23 cellular contexts compared by ENCODE assay signal in the genomic region with DNA sequence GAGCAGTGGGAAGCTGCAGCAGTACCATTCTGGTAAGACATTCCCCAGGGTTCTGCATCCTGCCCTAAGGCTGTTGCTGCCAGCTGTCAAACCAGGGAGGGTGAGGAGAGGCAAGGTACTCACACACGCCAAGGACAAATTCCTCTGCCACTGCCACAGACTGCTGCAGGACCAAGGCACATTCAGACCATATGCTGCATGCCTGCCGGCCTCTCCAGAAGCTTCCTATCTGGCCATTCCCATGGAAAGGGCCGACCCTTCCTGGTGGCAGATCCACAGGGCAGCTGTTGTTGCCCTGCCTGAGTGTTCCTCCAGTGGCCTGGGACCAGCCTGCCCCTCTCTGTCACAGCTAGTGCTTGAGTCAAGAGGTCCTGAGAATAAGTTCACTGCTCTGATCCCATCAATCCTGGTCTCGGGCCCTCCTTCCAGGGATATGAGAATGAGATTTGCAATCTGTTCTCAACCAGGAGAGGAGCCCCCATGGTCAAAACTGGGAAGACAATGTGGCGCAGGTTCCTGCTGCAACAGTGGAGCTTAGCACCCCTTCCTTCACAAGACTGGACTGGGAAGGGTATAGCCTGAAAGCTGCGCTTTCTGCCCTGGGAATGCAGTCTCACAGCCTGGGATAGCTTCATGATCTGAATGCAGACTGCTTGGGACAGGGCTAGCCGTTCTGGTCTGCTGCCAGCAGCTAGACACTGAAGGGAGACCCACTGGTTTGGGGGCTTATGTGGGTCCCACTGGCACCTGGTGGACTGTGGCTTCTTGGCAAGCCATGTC.
DNase-seq lines count a peak whose midpoint lies in the region; ATAC-seq, FAIRE-seq and TF ChIP-seq lines count a peak whose summit lies in the region.
"Had no signal": no experiment of that assay in that cellular context is flagged by ENCODE, and none has a peak within 500 bp of the region (broad histone marks: within the 10 kb centered on the region; RNA-seq: fewer than 3 reads in every experiment).

No MANE protein-coding gene starts in this region.

- no peak overlapping the region for H3K4me3 ChIP-seq in H1 (ENCODE audit: extremely low read depth in 1 of 4, insufficient read depth in 2 of 4, low read depth in 3 of 4, low read length in 4 of 4)
- H3K4me3 ChIP-seq in CD8-positive, alpha-beta memory T cell (ENCODE audit: low read length): no peak overlapping the region
- H3K4me3 ChIP-seq: GM23248, Peyer's patch, SJSA1 had no signal

- no peak overlapping the region for H3K18ac ChIP-seq in H1 (ENCODE audit: extremely low read depth, low read length)

- H3K4me1 Mint-ChIP-seq in CD8-positive, alpha-beta memory T cell: no peaks in the 10 kb centered on the region
- H3K4me1 Mint-ChIP-seq: B cell, CD14-positive monocyte had no signal

- TF ChIP-seq EP300 in H1 (IDR thresholded peaks at IDR 0.05; ENCODE audit: borderline replicate concordance in 1 of 2, low read depth in 2 of 2, low read length in 2 of 2): no peak

- H3K56ac ChIP-seq in H1 (replicated peaks; ENCODE audit: insufficient read length, low read depth, low read length): no peak overlapping the region

- ATAC-seq in HG02571 (IDR thresholded peaks at IDR 0.05; ENCODE audit: unreplicated experiment): no peak
- ATAC-seq: HepG2 had no signal

- H3K4me3 Mint-ChIP-seq in CD8-positive, alpha-beta memory T cell: no peak overlapping the region
- H3K4me3 Mint-ChIP-seq: B cell, CD14-positive monocyte had no signal

- H2AK5ac ChIP-seq in H1 (ENCODE audit: low read depth, low read length): no peak overlapping the region

- no peaks in the 10 kb centered on the region for H3K27me3 ChIP-seq in H1 (replicated peaks in 1 of 4; ENCODE audit: control insufficient read depth in 3 of 4, extremely low read depth in 1 of 4, insufficient read depth in 3 of 4, low read length in 3 of 4)
- H3K27me3 ChIP-seq in CD8-positive, alpha-beta memory T cell (ENCODE audit: insufficient read depth, low read length, poor library complexity, severe bottlenecking): no peaks in the 10 kb centered on the region
- H3K27me3 ChIP-seq: Peyer's patch, SJSA1 had no signal

- DNase-seq in DMS 273 (lab: John Stamatoyannopoulos, UW; ENCODE audit: unreplicated experiment) (peak; percentile 11), DMS 273 treated with DMSO at 0.1 percent for 48 hours (lab: John Stamatoyannopoulos, UW) (no peak), NCI-H524 treated with DMSO at 0.1 percent for 48 hours (lab: John Stamatoyannopoulos, UW) (peak; percentile 20), H1 (ENCODE audit: low read depth in 1 of 2, low spot score in 2 of 2) (no peak), mesenteric fat pad (ENCODE audit: low spot score) (peak; percentile 74), SHP77 (lab: John Stamatoyannopoulos, UW) (no peak)
- no peak for DNase-seq in CD8-positive, alpha-beta memory T cell
- DNase-seq: Calu3, GM23248, HCEC 1CT, Karpas-422, NCI-H1092, NCI-H1417 treated with DMSO at 0.1 percent for 48 hours, NCI-H187, NCI-H2081 treated with DMSO at 0.1 percent for 48 hours, Peyer's patch had no signal

- no peaks in the 10 kb centered on the region for H3K4me1 ChIP-seq in H1 (replicated peaks in 1 of 4; ENCODE audit: control insufficient read depth in 3 of 4, insufficient read depth in 4 of 4, low read length in 3 of 4)
- no peaks in the 10 kb centered on the region for H3K4me1 ChIP-seq in CD8-positive, alpha-beta memory T cell (ENCODE audit: insufficient read depth, low read length)
- H3K4me1 ChIP-seq: Peyer's patch, SJSA1 had no signal

- no peaks in the 10 kb centered on the region for H3K27me3 Mint-ChIP-seq in CD8-positive, alpha-beta memory T cell
- H3K27me3 Mint-ChIP-seq: B cell had no signal

- no peaks in the 10 kb centered on the region for H3K79me2 ChIP-seq in H1 (ENCODE audit: control insufficient read depth in 1 of 2, insufficient read depth in 2 of 2, low read length in 2 of 2)

- H3K36me3 ChIP-seq in H1 (ENCODE audit: control insufficient read depth in 2 of 4, insufficient read depth in 4 of 4, low read length in 3 of 4): no peaks in the 10 kb centered on the region
- H3K36me3 ChIP-seq in CD8-positive, alpha-beta memory T cell (ENCODE audit: insufficient read depth, low read length): no peaks in the 10 kb centered on the region
- H3K36me3 ChIP-seq: Peyer's patch, SJSA1 had no signal

- H2AFZ ChIP-seq in H1 (ENCODE audit: low read length): peak overlapping the region; percentile 64; the same call in 1 of the 2 replicates
- H2AFZ ChIP-seq: GM23248 had no signal

- no peak for TF ChIP-seq CTCF in H1 (IDR thresholded peaks at IDR 0.05; ENCODE audit: control extremely low read depth in 1 of 3, insufficient read depth in 1 of 3, low read depth in 1 of 3, low read length in 3 of 3)

- no peak overlapping the region for H3K4ac ChIP-seq in H1 (replicated peaks; ENCODE audit: insufficient read length, low read depth, low read length)

- H3K27ac ChIP-seq in H1 (ENCODE audit: low read depth, low read length): no peak overlapping the region
- H3K27ac ChIP-seq in CD8-positive, alpha-beta memory T cell (ENCODE audit: low read depth, low read length): no peak overlapping the region
- H3K27ac ChIP-seq: 22Rv1, GM23248, Peyer's patch, SJSA1 had no signal

- no peak overlapping the region for H3K27ac Mint-ChIP-seq in CD8-positive, alpha-beta memory T cell
- H3K27ac Mint-ChIP-seq: B cell, CD14-positive monocyte had no signal

- peak overlapping the region; percentile 51 for H4K8ac ChIP-seq in H1 (ENCODE audit: extremely low read depth, insufficient read depth, low read length)

- H3K36me3 Mint-ChIP-seq in CD8-positive, alpha-beta memory T cell: no peaks in the 10 kb centered on the region
- H3K36me3 Mint-ChIP-seq: CD14-positive monocyte had no signal

- 90% methylated on average over 7 of the region's 7 CpGs; no CpG with 5 or more reads in 1 of the 2 experiments for WGBS in H1 (ENCODE audit: extremely low coverage in 1 of 2, insufficient coverage in 1 of 2, insufficient read length in 1 of 2, insufficient replicate concordance in 2 of 2, low coverage in 1 of 2, low lambda C conversion rate in 2 of 2, missing lambda C conversion rate in 1 of 2), 2 experiments

- CTCF ChIA-PET in H1 (lab: Charles Lee; ENCODE audit: partially characterized antibody): interaction anchor here (0.7 to 4.5 kb wide), 6 partner anchors 9 to 560 kb away, joined by 3 to 26 read pairs (median 4); no protein-coding TSS in a partner anchor
- CTCF ChIA-PET in CD8-positive, alpha-beta memory T cell (lab: Charles Lee): no interaction called here

- H2BK12ac ChIP-seq in H1 (ENCODE audit: low read depth, low read length): no peak overlapping the region

- H2BK15ac ChIP-seq in H1 (ENCODE audit: low read length): no peak overlapping the region

- POLR2A ChIA-PET in H1 (lab: Charles Lee; ENCODE audit: partially characterized antibody): interaction anchor here (0.5 kb wide), 1 partner anchor 376 kb away, joined by 3 read pairs; no protein-coding TSS in a partner anchor
- POLR2A ChIA-PET in CD8-positive, alpha-beta memory T cell (lab: Charles Lee): no interaction called here

- no peaks in the 10 kb centered on the region for H4K20me1 ChIP-seq in H1 (replicated peaks in 1 of 2; ENCODE audit: control insufficient read depth in 1 of 2, insufficient read depth in 2 of 2, low read length in 2 of 2)

- no peak overlapping the region for H3K23ac ChIP-seq in H1 (ENCODE audit: insufficient read length)

- H2BK20ac ChIP-seq in H1 (ENCODE audit: low read length): no peak overlapping the region

- H3K4me2 ChIP-seq in H1 (ENCODE audit: insufficient read depth in 1 of 2, low read depth in 2 of 2, low read length in 2 of 2): no peak overlapping the region

- TF ChIP-seq RAD21 in H1 (IDR thresholded peaks at IDR 0.05 in 1 of 2, conservative IDR thresholded peaks at IDR 0.05 in 1 of 2; ENCODE audit: low read depth in 2 of 2, low read length in 2 of 2): no peak

- H2BK5ac ChIP-seq in H1 (ENCODE audit: low read depth, low read length): no peak overlapping the region

- H3K79me1 ChIP-seq in H1 (ENCODE audit: low read depth, low read length): no peaks in the 10 kb centered on the region

- no peaks in the 10 kb centered on the region for H3K23me2 ChIP-seq in H1 (ENCODE audit: low read depth, low read length)

- H3K9me3 Mint-ChIP-seq in CD8-positive, alpha-beta memory T cell: peaks cover 7 to 25% (median 13%) of the 10 kb centered on the region in 5 donors

- no peak overlapping the region for H4K91ac ChIP-seq in H1 (replicated peaks; ENCODE audit: insufficient read length, low read length)

- H3K9ac ChIP-seq in H1 (replicated peaks in 1 of 4; ENCODE audit: extremely low read depth in 1 of 4, low read depth in 3 of 4, low read length in 3 of 4): no peak overlapping the region
- H3K9ac ChIP-seq: GM23248 had no signal

- no peak overlapping the region for H3K14ac ChIP-seq in H1 (ENCODE audit: insufficient read length)

- no peak overlapping the region for H4K5ac ChIP-seq in H1 (ENCODE audit: insufficient read length, low read depth, low read length)

- no peak overlapping the region for H2BK120ac ChIP-seq in H1 (replicated peaks; ENCODE audit: low read depth, low read length)

- no peaks in the 10 kb centered on the region for H3K9me3 ChIP-seq in H1 (ENCODE audit: insufficient read depth in 2 of 2, low read depth in 1 of 2, low read length in 1 of 2)
- H3K9me3 ChIP-seq in CD8-positive, alpha-beta memory T cell (ENCODE audit: low read length): no peaks in the 10 kb centered on the region
- H3K9me3 ChIP-seq: Peyer's patch, SJSA1 had no signal

- FAIRE-seq in H1 (lab: Jason Lieb, UNC): no peak
- FAIRE-seq: GM18507, HepG2 had no signal

- no peak for TF ChIP-seq POLR2A in H1 (IDR thresholded peaks at IDR 0.05; ENCODE audit: control extremely low read depth in 1 of 2, low read depth in 2 of 2, low read length in 2 of 2)

TF ChIP-seq in H1, 55 proteins besides CTCF, POLR2A, EP300 and RAD21:
- TF ChIP-seq YY1 (IDR thresholded peaks at IDR 0.05; ENCODE audit: low read depth, low read length) (no peak), JUND (IDR thresholded peaks at IDR 0.05; ENCODE audit: low read length) (no peak), TEAD4 (IDR thresholded peaks at IDR 0.05; ENCODE audit: low read depth, low read length) (no peak), SP4 (IDR thresholded peaks at IDR 0.05; ENCODE audit: low read length) (no peak), USF2 (IDR thresholded peaks at IDR 0.05; ENCODE audit: low read length) (no peak)
- TF ChIP-seq, protein P1, sequence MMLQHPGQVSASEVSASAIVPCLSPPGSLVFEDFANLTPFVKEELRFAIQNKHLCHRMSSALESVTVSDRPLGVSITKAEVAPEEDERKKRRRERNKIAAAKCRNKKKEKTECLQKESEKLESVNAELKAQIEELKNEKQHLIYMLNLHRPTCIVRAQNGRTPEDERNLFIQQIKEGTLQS (IDR thresholded peaks at IDR 0.05; ENCODE audit: insufficient read depth, low read depth, low read length): no peak

Comparison
In these comparisons a context has a peak if more than half of its experiments do, and no peak if none do; other contexts are left out.
1. DNase-seq: peak in DMS 273 (single experiment), NCI-H524 treated with DMSO at 0.1 percent for 48 hours (single experiment) and mesenteric fat pad (single experiment); none in DMS 273 treated with DMSO at 0.1 percent for 48 hours (single experiment), H1 (0 of 2), SHP77 (0 of 2) and CD8-positive, alpha-beta memory T cell (0 of 5).